ENCODE assay signal across 10 cellular contexts in the genomic region with DNA sequence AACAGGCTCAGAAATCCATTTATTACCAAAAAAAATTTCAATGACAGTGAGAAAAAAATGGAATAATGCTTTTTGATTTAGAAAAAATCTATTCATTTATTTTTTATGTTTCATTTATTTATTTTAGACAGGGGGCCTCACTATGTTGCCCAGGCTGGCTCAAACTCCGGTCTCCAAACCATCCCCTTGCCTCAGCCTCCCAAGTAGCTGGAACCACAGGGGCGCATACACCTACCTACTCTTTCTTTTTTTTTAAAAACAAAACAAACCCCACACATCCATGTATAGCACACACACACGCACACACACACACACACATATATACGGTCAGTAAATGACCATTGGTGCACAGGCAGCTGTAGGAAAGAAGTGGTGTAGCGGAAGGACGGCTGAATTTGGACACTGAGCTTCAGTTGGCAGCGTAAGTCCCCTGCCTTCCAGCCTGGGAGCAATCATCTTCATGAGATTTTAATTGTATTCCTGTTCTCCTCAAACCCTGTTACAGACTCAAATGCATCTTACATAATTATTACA. TPM values are rescaled to one million over a fixed set of nuclear protein-coding genes. Genes with fewer than 3 reads are reported as not detected.
DNase-seq lines count a peak whose midpoint lies in the region; ATAC-seq, FAIRE-seq and TF ChIP-seq lines count a peak whose summit lies in the region.
"Had no signal": no experiment of that assay in that cellular context is flagged by ENCODE, and none has a peak within 500 bp of the region (broad histone marks: within the 10 kb centered on the region; RNA-seq: fewer than 3 reads in every experiment).

No MANE protein-coding gene starts in this region.

- TF ChIP-seq CTCF in RWPE2 (IDR thresholded peaks at IDR 0.05; ENCODE audit: poor library complexity, severe bottlenecking): no peak
- no peak for TF ChIP-seq CTCF in endothelial cell of umbilical vein (IDR thresholded peaks at IDR 0.05; ENCODE audit: extremely low read depth in 1 of 2, insufficient read depth in 1 of 2, low read depth in 1 of 2, low read length in 2 of 2)

- TF ChIP-seq POLR2A in endothelial cell of umbilical vein (IDR thresholded peaks at IDR 0.05; ENCODE audit: low read depth, low read length): no peak

- POLR2A ChIA-PET in CD8-positive, alpha-beta memory T cell (lab: Charles Lee): no interaction called here
- POLR2A ChIA-PET in endothelial cell of umbilical vein (lab: Charles Lee): interaction anchor here (0.6 to 2.3 kb wide), 3 partner anchors 13 to 33 kb away, joined by 5 to 19 read pairs (median 8); a partner anchor contains a TSS

- no peak for ATAC-seq in RWPE2 (ENCODE audit: low read depth)

- BruUV-seq in endothelial cell of umbilical vein (replicated peaks; lab: Mats Ljungman, UMichigan): TSS peak; percentile 85

- peak overlapping the region; percentile 33 for H3K4me2 ChIP-seq in endothelial cell of umbilical vein (ENCODE audit: insufficient read depth, low read length)

- no peaks in the 10 kb centered on the region for H3K27me3 ChIP-seq in CD8-positive, alpha-beta memory T cell (ENCODE audit: insufficient read depth, low read length, poor library complexity, severe bottlenecking)
- H3K27me3 ChIP-seq in RWPE2 (ENCODE audit: insufficient read depth, poor library complexity, severe bottlenecking) (no peaks in the 10 kb centered on the region), endothelial cell of umbilical vein (ENCODE audit: control insufficient read depth in 2 of 2, insufficient read depth in 2 of 2, low read length in 2 of 2) (no peaks in the 10 kb centered on the region), rectal smooth muscle tissue (ENCODE audit: control insufficient read depth, insufficient read depth, low read length) (no peaks in the 10 kb centered on the region)

- peaks cover 0 to 2% (median 0%) of the 10 kb centered on the region in 3 donors for H3K36me3 Mint-ChIP-seq in CD8-positive, alpha-beta memory T cell

- no peaks in the 10 kb centered on the region for H3K9me1 ChIP-seq in endothelial cell of umbilical vein (replicated peaks; ENCODE audit: control insufficient read depth, extremely low read depth, insufficient read depth, low read length)

- H3K27ac ChIP-seq in CD8-positive, alpha-beta memory T cell (ENCODE audit: low read depth, low read length): peak overlapping the region; percentile 64
- H3K27ac ChIP-seq in RWPE2 (ENCODE audit: poor library complexity, severe bottlenecking): peak overlapping the region; percentile 94
- H3K27ac ChIP-seq in endothelial cell of umbilical vein (ENCODE audit: insufficient read depth, low read depth, low read length): peak overlapping the region; percentile 40
- peak overlapping the region; percentile 34 for H3K27ac ChIP-seq in rectal smooth muscle tissue (ENCODE audit: low read depth, low read length)

- H3K9me3 ChIP-seq in CD8-positive, alpha-beta memory T cell (ENCODE audit: low read length): no peaks in the 10 kb centered on the region
- H3K9me3 ChIP-seq in RWPE2 (ENCODE audit: severe bottlenecking) (no peaks in the 10 kb centered on the region), endothelial cell of umbilical vein (replicated peaks; ENCODE audit: control insufficient read depth, insufficient read depth, low read length) (no peaks in the 10 kb centered on the region)

- dilution Hi-C loops in endothelial cell of umbilical vein (cut with MboI; ENCODE audit: extremely low pct_ligation_motif_present, low sequenced_read_pairs): no loop called here

- FAIRE-seq in endothelial cell of umbilical vein (lab: Jason Lieb, UNC): no peak

- intact Hi-C loops in endothelial cell of umbilical vein (cut with micrococcal nuclease): no loop called here

- H3K9ac ChIP-seq in endothelial cell of umbilical vein (replicated peaks; ENCODE audit: extremely low read depth, insufficient read depth, low read length) (peak overlapping the region; percentile 32), rectal smooth muscle tissue (ENCODE audit: low read length) (no peak overlapping the region)

- peak overlapping the region in 1 of 7 donors; percentile 12 for H3K4me3 Mint-ChIP-seq in CD8-positive, alpha-beta memory T cell
- H3K4me3 Mint-ChIP-seq: T-helper 1 cell treated with Interleukin-12 subunit alpha and Interleukin-12 subunit beta and Interleukin-4 antibody, amounts not matched to agents 30 μg/mL and 1 μg/mL, for 36 hours had no signal

- H3K9me3 Mint-ChIP-seq in CD8-positive, alpha-beta memory T cell: no peaks in the 10 kb centered on the region
- H3K9me3 Mint-ChIP-seq: T-helper 1 cell treated with Interleukin-12 subunit alpha and Interleukin-12 subunit beta and Interleukin-4 antibody, amounts not matched to agents 30 μg/mL and 1 μg/mL, for 36 hours had no signal

- peak overlapping the region; percentile 63 for H2AFZ ChIP-seq in endothelial cell of umbilical vein (ENCODE audit: low read depth, low read length)

- CTCF ChIA-PET in CD8-positive, alpha-beta memory T cell (lab: Charles Lee): interaction anchor here (1.1 kb wide), 1 partner anchor 30 kb away, joined by 4 read pairs; no protein-coding TSS in a partner anchor
- CTCF ChIA-PET in endothelial cell of umbilical vein (lab: Charles Lee): interaction anchor here (0.6 to 5.3 kb wide), 12 partner anchors 10 to 401 kb away, joined by 3 to 53 read pairs (median 4); a partner anchor contains a TSS

- H3K4me1 ChIP-seq in CD8-positive, alpha-beta memory T cell (ENCODE audit: insufficient read depth, low read length): peaks cover 4% of the 10 kb centered on the region
- H3K4me1 ChIP-seq in RWPE2 (ENCODE audit: insufficient read depth, poor library complexity, severe bottlenecking): peaks cover 66% of the 10 kb centered on the region
- peaks cover 39% of the 10 kb centered on the region for H3K4me1 ChIP-seq in endothelial cell of umbilical vein (ENCODE audit: control insufficient read depth, extremely low read depth, insufficient read depth, low read length)
- H3K4me1 ChIP-seq in rectal smooth muscle tissue (ENCODE audit: control insufficient read depth, insufficient read depth, low read length): peaks cover 2% of the 10 kb centered on the region

- H3K4me1 Mint-ChIP-seq in CD8-positive, alpha-beta memory T cell: peaks cover 13 to 20% (median 16%) of the 10 kb centered on the region in 3 donors

- H3K79me2 ChIP-seq in endothelial cell of umbilical vein (ENCODE audit: control insufficient read depth, insufficient read depth, low read length): no peaks in the 10 kb centered on the region

- DNase-seq in CD8-positive, alpha-beta memory T cell: no peak
- DNase-seq in RWPE2 (ENCODE audit: low spot score) (no peak), endothelial cell of umbilical vein (ENCODE audit: low read depth, low spot score) (no peak), NCI-H2196 (lab: John Stamatoyannopoulos, UW; ENCODE audit: unreplicated experiment) (no peak), mucosa of gallbladder (ENCODE audit: low spot score) (no peak), NCI-H187 (lab: John Stamatoyannopoulos, UW) (no peak)
- no peak for DNase-seq in effector CD8-positive, alpha-beta T cell (lab: John Stamatoyannopoulos, UW)
- DNase-seq: DMS 273 treated with DMSO at 0.1 percent for 48 hours had no signal

- no peaks in the 10 kb centered on the region for H3K27me3 Mint-ChIP-seq in CD8-positive, alpha-beta memory T cell

- no peaks in the 10 kb centered on the region for H4K20me1 ChIP-seq in endothelial cell of umbilical vein (replicated peaks; ENCODE audit: control insufficient read depth, extremely low read depth, insufficient read depth, low read length)

- H3K4me3 ChIP-seq in CD8-positive, alpha-beta memory T cell (ENCODE audit: low read length): no peak overlapping the region
- H3K4me3 ChIP-seq in RWPE2 (ENCODE audit: severe bottlenecking): no peak overlapping the region
- H3K4me3 ChIP-seq in endothelial cell of umbilical vein (replicated peaks in 1 of 3; ENCODE audit: insufficient read depth in 1 of 3, low read depth in 1 of 3, low read length in 3 of 3): no peak overlapping the region
- no peak overlapping the region for H3K4me3 ChIP-seq in rectal smooth muscle tissue (ENCODE audit: low read length)

- peak overlapping the region in 1 of 8 donors; percentile 24 for H3K27ac Mint-ChIP-seq in CD8-positive, alpha-beta memory T cell
- H3K27ac Mint-ChIP-seq: T-helper 1 cell treated with Interleukin-12 subunit alpha and Interleukin-12 subunit beta and Interleukin-4 antibody, amounts not matched to agents 30 μg/mL and 1 μg/mL, for 36 hours had no signal

- no peaks in the 10 kb centered on the region for H3K36me3 ChIP-seq in CD8-positive, alpha-beta memory T cell (ENCODE audit: insufficient read depth, low read length)
- H3K36me3 ChIP-seq in RWPE2 (ENCODE audit: low read depth): no peaks in the 10 kb centered on the region
- no peaks in the 10 kb centered on the region for H3K36me3 ChIP-seq in endothelial cell of umbilical vein (ENCODE audit: control insufficient read depth in 2 of 2, extremely low read depth in 1 of 2, insufficient read depth in 2 of 2, low read length in 2 of 2)
- H3K36me3 ChIP-seq in rectal smooth muscle tissue (ENCODE audit: control insufficient read depth, insufficient read depth, low read length): no peaks in the 10 kb centered on the region

TF ChIP-seq in endothelial cell of umbilical vein, 7 proteins besides CTCF, POLR2A, EP300 and RAD21:
- TF ChIP-seq, protein P1, sequence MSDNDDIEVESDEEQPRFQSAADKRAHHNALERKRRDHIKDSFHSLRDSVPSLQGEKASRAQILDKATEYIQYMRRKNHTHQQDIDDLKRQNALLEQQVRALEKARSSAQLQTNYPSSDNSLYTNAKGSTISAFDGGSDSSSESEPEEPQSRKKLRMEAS (IDR thresholded peaks at IDR 0.05; ENCODE audit: insufficient read depth, insufficient read length): no peak
TF ChIP-seq in endothelial cell of umbilical vein: peak in this region for 0.

RNA-seq across cellular contexts. Expression of a gene that starts 28.8 kb away (rescaled TPM):
- 10 to 100 TPM; 10.6 to 11.6 TPM for total RNA-seq in CD8-positive, alpha-beta memory T cell
- 50.3 TPM for polyA plus RNA-seq in CD8-positive, alpha-beta memory T cell
- total RNA-seq in endothelial cell of umbilical vein: 30.7 and 34.1 TPM in 2 replicates
- 28.0 and 43.2 TPM in 2 replicates for polyA plus RNA-seq in endothelial cell of umbilical vein
- polyA plus RNA-seq in endothelial cell of umbilical vein (2011; cell fraction: cytosol; rRNA removed): 47.0 and 47.2 TPM in 2 replicates
- 36.1 and 43.2 TPM in 2 replicates for polyA plus RNA-seq in endothelial cell of umbilical vein (2011; cell fraction: nucleus; rRNA removed)
- polyA plus RNA-seq in endothelial cell of umbilical vein (2012): 78.0 and 102 TPM in 2 replicates
- 43.3 and 45.7 TPM in 2 replicates for polyA minus RNA-seq in endothelial cell of umbilical vein
- polyA minus RNA-seq in endothelial cell of umbilical vein (2011; cell fraction: cytosol; rRNA and poly(A)+ RNA removed): 16.2 TPM
- 58.6 and 65.7 TPM in 2 replicates for polyA minus RNA-seq in endothelial cell of umbilical vein (2011; cell fraction: nucleus; rRNA and poly(A)+ RNA removed)
- 19.1 TPM for total RNA-seq in mucosa of gallbladder

Comparison
In these comparisons a context has a peak if more than half of its experiments do, and no peak if none do; other contexts are left out.
1. H3K27ac ChIP-seq: peak in every context shown above with its lines; median percentile 94 in RWPE2; 64 in CD8-positive, alpha-beta memory T cell; 40 in endothelial cell of umbilical vein; 34 in rectal smooth muscle tissue.